Comparison of ENCODE assay signal across 17 cellular contexts in the genomic region with DNA sequence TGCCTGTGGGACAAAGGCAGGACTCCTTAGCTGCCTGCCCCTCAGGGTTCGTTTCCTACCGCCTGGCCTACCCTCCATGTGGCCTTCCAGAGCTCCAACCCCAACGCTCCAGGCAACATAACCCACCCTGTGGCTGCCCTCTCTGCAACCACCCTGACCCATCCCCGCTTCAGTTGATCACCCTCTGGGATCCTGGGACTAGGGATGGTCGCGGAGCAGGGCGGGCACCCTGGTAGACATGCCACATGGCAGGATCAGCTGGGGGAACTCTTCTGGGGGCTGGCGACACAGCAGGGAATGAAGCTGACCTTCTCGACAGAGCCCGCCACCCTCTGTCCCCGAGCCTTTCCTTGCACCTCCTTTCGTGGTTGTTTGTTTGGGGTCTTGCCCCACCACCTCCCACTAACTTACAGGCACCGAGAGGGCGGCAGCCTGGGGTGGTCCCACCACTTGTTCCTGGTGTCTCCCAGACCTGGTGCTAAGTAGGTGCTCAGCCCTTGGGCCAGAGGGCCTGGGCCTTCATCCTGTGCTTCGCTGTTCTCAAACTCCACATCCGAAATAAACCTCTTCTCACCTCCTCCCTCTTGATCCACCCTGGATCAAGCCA.
"Had no signal": no experiment of that assay in that cellular context is flagged by ENCODE, and none has a peak within 500 bp of the region (broad histone marks: within the 10 kb centered on the region; RNA-seq: fewer than 3 reads in every experiment).

No MANE protein-coding gene starts in this region.

- H3K4me3 ChIP-seq: coronary artery, gastrocnemius medialis, heart left ventricle, left lung, thoracic aorta had no signal

- H3K27me3 ChIP-seq: gastrocnemius medialis, heart left ventricle, left lung had no signal

- DNase-seq: activated CD4-positive, alpha-beta T cell treated with anti-CD3 and anti-CD28 coated beads, Interleukin-2, amount 50 U/mL, for 1 hour; activated CD4-positive, CD25-positive, alpha-beta regulatory T cell treated with anti-CD3 and anti-CD28 coated beads, Interleukin-2, amount 50 U/mL, for 72 hours; activated CD8-positive, alpha-beta memory T cell treated with anti-CD3 and anti-CD28 coated beads, Interleukin-2, amount 50 U/mL, for 4 hours; activated naive CD4-positive, alpha-beta T cell; central memory CD4-positive, alpha-beta T cell; gastrocnemius medialis; heart left ventricle; stimulated activated naive B cell treated with anti-CD40 and anti-IgM and Interleukin-4, amounts not matched to agents 10 μg/mL and 1 μg/mL and 100 μg/mL, for 72 hours; T1000 had no signal

- H3K4me1 ChIP-seq: gastrocnemius medialis, heart left ventricle, left lung, parathyroid adenoma had no signal

- H3K9ac ChIP-seq: parathyroid adenoma, SK-N-SH had no signal

- H3K27ac Mint-ChIP-seq: activated T-helper 1 cell treated with anti-CD3 and anti-CD28 coated beads, Interleukin-12 subunit alpha, Interleukin-12 subunit beta, Interleukin-2, Interleukin-4 antibody, amounts not matched to agents 30 ng/mL and 10 ng/mL and 1 ng/mL, durations not matched to agents 14 hours and 24 hours and 36 hours; stimulated activated naive B cell treated with anti-CD40 and anti-IgM and Interleukin-4, amounts not matched to agents 10 μg/mL and 1 μg/mL and 100 μg/mL, for 72 hours; T-cell had no signal

- H3K27ac ChIP-seq: coronary artery, gastrocnemius medialis, heart left ventricle, left lung, parathyroid adenoma, thoracic aorta had no signal

- H2AFZ ChIP-seq: parathyroid adenoma had no signal

- H3K4me3 Mint-ChIP-seq: activated T-helper 1 cell treated with anti-CD3 and anti-CD28 coated beads, Interleukin-12 subunit alpha, Interleukin-12 subunit beta, Interleukin-2, Interleukin-4 antibody, amounts not matched to agents 30 ng/mL and 10 ng/mL and 1 ng/mL, durations not matched to agents 14 hours and 24 hours and 36 hours; brain; stimulated activated naive B cell treated with anti-CD40 and anti-IgM and Interleukin-4, amounts not matched to agents 10 μg/mL and 1 μg/mL and 100 μg/mL, for 72 hours; T-cell had no signal

- H3K4me1 Mint-ChIP-seq: stimulated activated naive B cell treated with anti-CD40 and anti-IgM and Interleukin-4, amounts not matched to agents 10 μg/mL and 1 μg/mL and 100 μg/mL, for 72 hours; T-cell had no signal

- H3K9me3 Mint-ChIP-seq: activated T-helper 1 cell treated with anti-CD3 and anti-CD28 coated beads, Interleukin-12 subunit alpha, Interleukin-12 subunit beta, Interleukin-2, Interleukin-4 antibody, amounts not matched to agents 30 ng/mL and 10 ng/mL and 1 ng/mL, durations not matched to agents 14 hours and 24 hours and 36 hours had no signal

- H3K9me3 ChIP-seq: gastrocnemius medialis, heart left ventricle, left lung, SK-N-SH, thoracic aorta had no signal

- H3K36me3 ChIP-seq: gastrocnemius medialis, heart left ventricle, left lung, thoracic aorta had no signal

- H3K4me2 ChIP-seq: SK-N-SH had no signal

- ATAC-seq: gastrocnemius medialis; left lung; stimulated activated naive B cell treated with anti-CD40 and anti-IgM and Interleukin-4, amounts not matched to agents 10 μg/mL and 1 μg/mL and 100 μg/mL, for 72 hours; T-cell had no signal

- H3K36me3 Mint-ChIP-seq: brain; stimulated activated naive B cell treated with anti-CD40 and anti-IgM and Interleukin-4, amounts not matched to agents 10 μg/mL and 1 μg/mL and 100 μg/mL, for 72 hours; T-cell had no signal

- H3K79me2 ChIP-seq: parathyroid adenoma had no signal
